Comparison of ENCODE assay signal across 20 cellular contexts in the genomic region with DNA sequence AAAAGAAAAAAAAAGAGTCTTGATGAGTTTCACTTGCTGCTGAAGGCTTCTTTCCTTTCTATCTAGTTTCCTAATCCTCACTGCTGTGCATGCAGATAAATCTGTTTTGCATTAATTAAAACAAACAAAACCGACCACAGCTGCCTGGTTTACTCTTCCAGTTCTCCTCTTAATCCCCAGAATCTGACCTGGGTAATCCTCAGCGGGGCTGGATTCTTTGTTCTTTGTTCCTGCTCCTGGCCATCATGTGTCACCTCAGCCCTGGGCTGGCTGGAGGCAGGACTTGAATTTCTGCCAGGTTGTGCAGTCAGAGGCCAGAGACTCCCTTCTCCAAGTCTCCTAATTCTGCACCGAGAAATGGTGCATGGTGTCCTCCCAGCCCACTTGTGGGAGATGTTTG. TPM values are rescaled to one million over a fixed set of nuclear protein-coding genes. Genes with fewer than 3 reads are reported as not detected.
DNase-seq lines count a peak whose midpoint lies in the region; TF ChIP-seq lines count a peak whose summit lies in the region.
"Had no signal": no experiment of that assay in that cellular context is flagged by ENCODE, and none has a peak within 500 bp of the region (broad histone marks: within the 10 kb centered on the region; RNA-seq: fewer than 3 reads in every experiment).

No MANE protein-coding gene starts in this region.

- H3K9me3 ChIP-seq in A673 (ENCODE audit: low read depth, low read length, poor library complexity, severe bottlenecking): no peaks in the 10 kb centered on the region
- no peaks in the 10 kb centered on the region for H3K9me3 ChIP-seq in smooth muscle cell (replicated peaks; ENCODE audit: low read depth)
- H3K9me3 ChIP-seq: left lung, uterus had no signal

- no peak overlapping the region for H3K4me2 ChIP-seq in smooth muscle cell

- intact Hi-C loops in A673 (cut with micrococcal nuclease; ENCODE audit: unreplicated experiment): no loop called here

- BruUV-seq in A673 (replicated peaks; lab: Mats Ljungman, UMichigan): no TSS peak

- no peak for TF ChIP-seq CTCF in A673 (conservative IDR thresholded peaks at IDR 0.05; ENCODE audit: low read depth, low read length)
- TF ChIP-seq CTCF in fibroblast of mammary gland (conservative IDR thresholded peaks at IDR 0.05; ENCODE audit: control insufficient read depth, insufficient read depth, low read depth, low read length): no peak
- no peak for TF ChIP-seq CTCF in smooth muscle cell (IDR thresholded peaks at IDR 0.05; ENCODE audit: borderline replicate concordance, insufficient read depth, poor library complexity, severe bottlenecking)
- TF ChIP-seq CTCF in chondrocyte (IDR thresholded peaks at IDR 0.05): no peak

- no peaks in the 10 kb centered on the region for H3K4me1 Mint-ChIP-seq in chondrocyte (ENCODE audit: low read depth)
- H3K4me1 Mint-ChIP-seq: natural killer cell had no signal

- H3K79me2 ChIP-seq in smooth muscle cell (ENCODE audit: low read depth): no peaks in the 10 kb centered on the region

- H3F3A ChIP-seq in smooth muscle cell (ENCODE audit: low read depth): no peaks in the 10 kb centered on the region

- POLR2A ChIA-PET in A673 (lab: Charles Lee; ENCODE audit: low non-redundant PET): interaction anchor here (0.5 kb wide), 1 partner anchor 851 kb away, joined by 7 read pairs; no protein-coding TSS in a partner anchor

- H3K27me3 ChIP-seq in A673 (replicated peaks; ENCODE audit: insufficient read depth, low read depth, low read length, poor library complexity): peaks cover 5% of the 10 kb centered on the region
- no peaks in the 10 kb centered on the region for H3K27me3 ChIP-seq in smooth muscle cell (ENCODE audit: low read depth)
- H3K27me3 ChIP-seq: brain microvascular endothelial cell, uterus had no signal

- H2AFZ ChIP-seq in smooth muscle cell (ENCODE audit: low read depth): no peak overlapping the region

- peaks cover 32% of the 10 kb centered on the region for H3K27me3 Mint-ChIP-seq in chondrocyte (ENCODE audit: low read depth)

- peak overlapping the region; percentile 42 for H3K27ac ChIP-seq in A673 (ENCODE audit: low read depth, low read length, poor library complexity, severe bottlenecking)
- H3K27ac ChIP-seq in smooth muscle cell (ENCODE audit: low read depth): no peak overlapping the region
- H3K27ac ChIP-seq: brain microvascular endothelial cell, left lung, uterus had no signal

- no peaks in the 10 kb centered on the region for H3K36me3 Mint-ChIP-seq in chondrocyte (ENCODE audit: low read depth)
- H3K36me3 Mint-ChIP-seq: CD14-positive monocyte, natural killer cell had no signal

- H3K4me1 ChIP-seq in A673 (ENCODE audit: insufficient read depth, low read length, poor library complexity, severe bottlenecking) (peaks cover 10% of the 10 kb centered on the region), smooth muscle cell (ENCODE audit: low read depth) (no peaks in the 10 kb centered on the region)
- H3K4me1 ChIP-seq: left lung, uterus had no signal

- DNase-seq in A673 (ENCODE audit: low spot score): peak; percentile 47
- DNase-seq in DMS79 treated with DMSO at 0.1 percent for 48 hours (lab: John Stamatoyannopoulos, UW): peak; percentile 54
- DNase-seq in NCI-H82 treated with DMSO at 0.1 percent for 48 hours (lab: John Stamatoyannopoulos, UW; ENCODE audit: unreplicated experiment): peak; percentile 69
- peak; percentile 53 for DNase-seq in fibroblast of mammary gland (ENCODE audit: low read depth)
- no peak for DNase-seq in DMS53 treated with DMSO at 0.1 percent for 48 hours (lab: John Stamatoyannopoulos, UW; ENCODE audit: unreplicated experiment)
- DNase-seq in smooth muscle cell (lab: John Stamatoyannopoulos, UW; ENCODE audit: unreplicated experiment): no peak
- DNase-seq in chondrocyte (ENCODE audit: low spot score): no peak
- DNase-seq in activated CD4-positive, alpha-beta T cell treated with anti-CD3 and anti-CD28 coated beads for 1 hour: no peak
- DNase-seq: activated CD4-positive, alpha-beta T cell treated with anti-CD3 and anti-CD28 coated beads, Interleukin-2, amount 50 U/mL, for 48 hours; activated gamma-delta T cell treated with Interleukin-2 at 50 U/mL for 16 hours; brain microvascular endothelial cell; effector CD8-positive, alpha-beta T cell; natural killer cell; stimulated activated CD4-positive, alpha-beta T cell treated with anti-CD3 and anti-CD28 coated beads, Interleukin-2, amount 100 ng/mL, for 48 hours; uterus had no signal

- CTCF ChIA-PET in A673 (lab: Charles Lee): no interaction called here

- H3K4me3 ChIP-seq in A673 (ENCODE audit: low read depth, low read length, poor library complexity, severe bottlenecking) (no peak overlapping the region), fibroblast of mammary gland (ENCODE audit: control insufficient read depth, low read depth, low read length) (no peak overlapping the region), smooth muscle cell (no peak overlapping the region)
- H3K4me3 ChIP-seq: left lung, uterus had no signal

- H3K9ac ChIP-seq in smooth muscle cell (ENCODE audit: low read depth): no peak overlapping the region

- WGBS in smooth muscle cell (ENCODE audit: low lambda C conversion rate): 56% methylated on average over 3 of the region's 3 CpGs

- no peak overlapping the region for H3K4me3 Mint-ChIP-seq in chondrocyte (ENCODE audit: unreplicated experiment)
- H3K4me3 Mint-ChIP-seq: CD14-positive monocyte, natural killer cell had no signal

- H4K20me1 ChIP-seq in smooth muscle cell (ENCODE audit: low read depth): no peaks in the 10 kb centered on the region

- no peaks in the 10 kb centered on the region for H3K36me3 ChIP-seq in A673 (ENCODE audit: insufficient read depth, low read length, poor library complexity, severe bottlenecking)
- H3K36me3 ChIP-seq in smooth muscle cell (ENCODE audit: low read depth): no peaks in the 10 kb centered on the region
- H3K36me3 ChIP-seq: brain microvascular endothelial cell, left lung, uterus had no signal

- no peaks in the 10 kb centered on the region for H3K9me3 Mint-ChIP-seq in chondrocyte (ENCODE audit: low read depth)
- H3K9me3 Mint-ChIP-seq: natural killer cell had no signal

- H3K27ac Mint-ChIP-seq in chondrocyte (ENCODE audit: unreplicated experiment): no peak overlapping the region
- H3K27ac Mint-ChIP-seq: CD14-positive monocyte, natural killer cell had no signal

RNA-seq across cellular contexts. Expression of gene CYP4F8, which starts 52.2 kb away (rescaled TPM):
- total RNA-seq in A673 (2021) (not detected in 2 replicates), smooth muscle cell (not detected in 2 replicates), chondrocyte (not detected in 3 replicates)
- polyA plus RNA-seq in smooth muscle cell: not detected in 2 replicates
- total RNA-seq: H1; left lung; natural killer cell; right cardiac atrium; T-helper 2 cell treated with Interferon-gamma antibody and Interleukin-4, amounts not matched to agents 100 ng/mL and 5 ng/mL, for 36 hours had no signal
- polyA plus RNA-seq: CD14-positive monocyte, H1, right cardiac atrium had no signal

RNA-seq across cellular contexts. Expression of gene CYP4F22, which starts 54.5 kb away (rescaled TPM):
- 78.3 and 79.7 TPM in 2 replicates for total RNA-seq in A673 (2021)
- not detected in 2 replicates for total RNA-seq in smooth muscle cell
- polyA plus RNA-seq in smooth muscle cell: not detected in 2 replicates
- total RNA-seq in chondrocyte: not detected in 3 replicates
- total RNA-seq: H1, right cardiac atrium, uterus had no signal
- polyA plus RNA-seq: H1, right cardiac atrium had no signal

Comparison
In these comparisons a context has a peak if more than half of its experiments do, and no peak if none do; other contexts are left out.
1. DNase-seq: peak in A673 (single experiment), DMS79 treated with DMSO at 0.1 percent for 48 hours (single experiment), NCI-H82 treated with DMSO at 0.1 percent for 48 hours (single experiment) and fibroblast of mammary gland (single experiment); none in DMS53 treated with DMSO at 0.1 percent for 48 hours (single experiment), smooth muscle cell (single experiment), chondrocyte (single experiment) and activated CD4-positive, alpha-beta T cell treated with anti-CD3 and anti-CD28 coated beads for 1 hour (single experiment).
2. RNA of gene CYP4F22, which starts 54.5 kb away (total RNA-seq): 78.3 to 79.7 TPM in A673; not detected in smooth muscle cell and not detected in chondrocyte; every median in the first group is over 10 times any median in the second.